In the genomic region with DNA sequence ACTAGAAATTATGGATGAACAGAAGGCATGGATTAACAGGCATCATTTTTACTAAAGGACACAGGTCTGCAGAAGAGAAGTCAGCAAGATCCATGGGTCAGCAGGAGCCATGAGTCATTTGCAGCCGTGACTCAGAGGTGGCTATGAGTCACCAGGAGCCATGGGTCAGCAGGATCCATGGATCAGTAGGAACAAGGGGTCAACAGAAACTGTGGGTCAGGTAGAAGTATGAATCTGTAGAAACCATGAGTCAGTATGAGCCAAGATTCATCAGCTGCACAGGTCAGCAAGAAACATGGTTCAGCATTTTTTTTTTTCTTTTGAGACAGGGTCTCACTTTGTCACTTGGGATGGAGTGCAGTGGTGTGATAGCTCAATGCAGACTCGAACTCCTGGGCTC, we compare ENCODE assay signal across 1 cellular context.
TF ChIP-seq lines count a peak whose summit lies in the region.

No MANE protein-coding gene starts in this region.

TF ChIP-seq in HepG2, 621 proteins besides CTCF, POLR2A, EP300 and RAD21 (continued from another document):
- TF ChIP-seq ZZZ3 (CRISPR knock-in tag; IDR thresholded peaks at IDR 0.05; ENCODE audit: borderline replicate concordance) (no peak), MAFK (conservative IDR thresholded peaks at IDR 0.05 in 1 of 2, IDR thresholded peaks at IDR 0.05 in 1 of 2; ENCODE audit: low read length in 2 of 2) (peak; percentile 97 to 98), ZBED4 (CRISPR knock-in tag; IDR thresholded peaks at IDR 0.05; ENCODE audit: borderline replicate concordance) (peak; percentile 55; the same call in 1 of the 2 replicates), FOXP1 (IDR thresholded peaks at IDR 0.05) (no peak), FOXP1 (CRISPR knock-in tag; IDR thresholded peaks at IDR 0.05) (0 out of 2 replicates have a peak, but pooled peaks have one; percentile 12), DBP (CRISPR knock-in tag; IDR thresholded peaks at IDR 0.05; ENCODE audit: not compliant biosample characterization) (no peak), RXRB (CRISPR knock-in tag; IDR thresholded peaks at IDR 0.05; ENCODE audit: borderline replicate concordance) (peak; percentile 28; the same call in 1 of the 2 replicates), ZNF7 (CRISPR knock-in tag; IDR thresholded peaks at IDR 0.05) (0 out of 2 replicates have a peak, but pooled peaks have one; percentile 24), TP53 (CRISPR knock-in tag; conservative IDR thresholded peaks at IDR 0.05) (no peak), FOXA3 (CRISPR knock-in tag; IDR thresholded peaks at IDR 0.05) (peak; percentile 33; the same call in 1 of the 2 replicates), NR2C2 (CRISPR knock-in tag; IDR thresholded peaks at IDR 0.05; ENCODE audit: borderline replicate concordance) (0 out of 2 replicates have a peak, but pooled peaks have one; percentile 28), PITX1 (CRISPR knock-in tag; IDR thresholded peaks at IDR 0.05) (no peak), ZSCAN21 (CRISPR knock-in tag; IDR thresholded peaks at IDR 0.05; ENCODE audit: borderline replicate concordance) (no peak), TCF7L2 (IDR thresholded peaks at IDR 0.05; ENCODE audit: low read depth, low read length) (no peak), POGZ (CRISPR knock-in tag; IDR thresholded peaks at IDR 0.05) (0 out of 2 replicates have a peak, but pooled peaks have one; percentile 35), ZNF446 (CRISPR knock-in tag; IDR thresholded peaks at IDR 0.05) (no peak), ZNF234 (CRISPR knock-in tag; conservative IDR thresholded peaks at IDR 0.05) (no peak), MAFF (IDR thresholded peaks at IDR 0.05; ENCODE audit: low read depth, low read length) (peak; percentile 98), SAP130 (CRISPR knock-in tag; IDR thresholded peaks at IDR 0.05; ENCODE audit: low read depth) (peak; percentile 58), ZNF644 (CRISPR knock-in tag; IDR thresholded peaks at IDR 0.05; ENCODE audit: low read depth) (peak; percentile 65), KDM2A (CRISPR knock-in tag; IDR thresholded peaks at IDR 0.05; ENCODE audit: borderline replicate concordance, low read depth) (no peak), TFAP4 (IDR thresholded peaks at IDR 0.05; ENCODE audit: borderline replicate concordance, low read depth) (peak; percentile 47; the same call in 1 of the 2 replicates), HMG20A (CRISPR knock-in tag; IDR thresholded peaks at IDR 0.05; ENCODE audit: borderline replicate concordance) (peak; percentile 26; the same call in 1 of the 2 replicates), BHLHE40 (IDR thresholded peaks at IDR 0.05; ENCODE audit: low read length) (peak; percentile 33; the same call in 1 of the 2 replicates), ZNF12 (CRISPR knock-in tag; IDR thresholded peaks at IDR 0.05) (peak; percentile 78), ZFY (CRISPR knock-in tag; IDR thresholded peaks at IDR 0.05) (no peak), FOSL2 (CRISPR knock-in tag; IDR thresholded peaks at IDR 0.05) (peak; percentile 100), HNF1B (CRISPR knock-in tag; IDR thresholded peaks at IDR 0.05) (0 out of 2 replicates have a peak, but pooled peaks have one; percentile 22), TAF15 (IDR thresholded peaks at IDR 0.05; ENCODE audit: low read depth, low read length, poor library complexity, severe bottlenecking) (no peak), SMAD3 (CRISPR knock-in tag; IDR thresholded peaks at IDR 0.05) (0 out of 2 replicates have a peak, but pooled peaks have one; percentile 44), ETV5 (CRISPR knock-in tag; IDR thresholded peaks at IDR 0.05; ENCODE audit: borderline replicate concordance) (peak; percentile 15; the same call in 1 of the 2 replicates), ZNF629 (CRISPR knock-in tag; conservative IDR thresholded peaks at IDR 0.05) (peak; percentile 44; the same call in 1 of the 2 replicates), THRA (CRISPR knock-in tag; IDR thresholded peaks at IDR 0.05; ENCODE audit: borderline replicate concordance) (no peak), JUN (CRISPR knock-in tag; IDR thresholded peaks at IDR 0.05) (peak; percentile 94), JUNB (CRISPR knock-in tag; IDR thresholded peaks at IDR 0.05; ENCODE audit: borderline replicate concordance) (peak; percentile 85), JUND (CRISPR knock-in tag; IDR thresholded peaks at IDR 0.05) (peak; percentile 88), SALL1 (CRISPR knock-in tag; IDR thresholded peaks at IDR 0.05) (peak; percentile 40; the same call in 1 of the 2 replicates), ZBTB46 (CRISPR knock-in tag; IDR thresholded peaks at IDR 0.05; ENCODE audit: borderline replicate concordance) (no peak)
- TF ChIP-seq, protein P1, sequence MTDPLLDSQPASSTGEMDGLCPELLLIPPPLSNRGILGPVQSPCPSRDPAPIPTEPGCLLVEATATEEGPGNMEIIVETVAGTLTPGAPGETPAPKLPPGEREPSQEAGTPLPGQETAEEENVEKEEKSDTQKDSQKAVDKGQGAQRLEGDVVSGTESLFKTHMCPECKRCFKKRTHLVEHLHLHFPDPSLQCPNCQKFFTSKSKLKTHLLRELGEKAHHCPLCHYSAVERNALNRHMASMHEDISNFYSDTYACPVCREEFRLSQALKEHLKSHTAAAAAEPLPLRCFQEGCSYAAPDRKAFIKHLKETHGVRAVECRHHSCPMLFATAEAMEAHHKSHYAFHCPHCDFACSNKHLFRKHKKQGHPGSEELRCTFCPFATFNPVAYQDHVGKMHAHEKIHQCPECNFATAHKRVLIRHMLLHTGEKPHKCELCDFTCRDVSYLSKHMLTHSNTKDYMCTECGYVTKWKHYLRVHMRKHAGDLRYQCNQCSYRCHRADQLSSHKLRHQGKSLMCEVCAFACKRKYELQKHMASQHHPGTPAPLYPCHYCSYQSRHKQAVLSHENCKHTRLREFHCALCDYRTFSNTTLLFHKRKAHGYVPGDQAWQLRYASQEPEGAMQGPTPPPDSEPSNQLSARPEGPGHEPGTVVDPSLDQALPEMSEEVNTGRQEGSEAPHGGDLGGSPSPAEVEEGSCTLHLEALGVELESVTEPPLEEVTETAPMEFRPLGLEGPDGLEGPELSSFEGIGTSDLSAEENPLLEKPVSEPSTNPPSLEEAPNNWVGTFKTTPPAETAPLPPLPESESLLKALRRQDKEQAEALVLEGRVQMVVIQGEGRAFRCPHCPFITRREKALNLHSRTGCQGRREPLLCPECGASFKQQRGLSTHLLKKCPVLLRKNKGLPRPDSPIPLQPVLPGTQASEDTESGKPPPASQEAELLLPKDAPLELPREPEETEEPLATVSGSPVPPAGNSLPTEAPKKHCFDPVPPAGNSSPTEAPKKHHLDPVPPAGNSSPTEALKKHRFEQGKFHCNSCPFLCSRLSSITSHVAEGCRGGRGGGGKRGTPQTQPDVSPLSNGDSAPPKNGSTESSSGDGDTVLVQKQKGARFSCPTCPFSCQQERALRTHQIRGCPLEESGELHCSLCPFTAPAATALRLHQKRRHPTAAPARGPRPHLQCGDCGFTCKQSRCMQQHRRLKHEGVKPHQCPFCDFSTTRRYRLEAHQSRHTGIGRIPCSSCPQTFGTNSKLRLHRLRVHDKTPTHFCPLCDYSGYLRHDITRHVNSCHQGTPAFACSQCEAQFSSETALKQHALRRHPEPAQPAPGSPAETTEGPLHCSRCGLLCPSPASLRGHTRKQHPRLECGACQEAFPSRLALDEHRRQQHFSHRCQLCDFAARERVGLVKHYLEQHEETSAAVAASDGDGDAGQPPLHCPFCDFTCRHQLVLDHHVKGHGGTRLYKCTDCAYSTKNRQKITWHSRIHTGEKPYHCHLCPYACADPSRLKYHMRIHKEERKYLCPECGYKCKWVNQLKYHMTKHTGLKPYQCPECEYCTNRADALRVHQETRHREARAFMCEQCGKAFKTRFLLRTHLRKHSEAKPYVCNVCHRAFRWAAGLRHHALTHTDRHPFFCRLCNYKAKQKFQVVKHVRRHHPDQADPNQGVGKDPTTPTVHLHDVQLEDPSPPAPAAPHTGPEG (CRISPR knock-in tag; IDR thresholded peaks at IDR 0.05) = no peak
- TF ChIP-seq, protein P2, sequence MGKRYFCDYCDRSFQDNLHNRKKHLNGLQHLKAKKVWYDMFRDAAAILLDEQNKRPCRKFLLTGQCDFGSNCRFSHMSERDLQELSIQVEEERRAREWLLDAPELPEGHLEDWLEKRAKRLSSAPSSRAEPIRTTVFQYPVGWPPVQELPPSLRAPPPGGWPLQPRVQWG (CRISPR knock-in tag; IDR thresholded peaks at IDR 0.05; ENCODE audit: borderline replicate concordance, low read depth) = no peak
